ENCODE assay signal across 17 cellular contexts in genomic region chr7:141999219-141999618, GRCh38. TPM values are rescaled to one million over a fixed set of nuclear protein-coding genes. Genes with fewer than 3 reads are reported as not detected.
DNase-seq lines count a peak whose midpoint lies in the region; ATAC-seq and TF ChIP-seq lines count a peak whose summit lies in the region.
"Had no signal": no experiment of that assay in that cellular context is flagged by ENCODE, and none has a peak within 500 bp of the region (broad histone marks: within the 10 kb centered on the region; RNA-seq: fewer than 3 reads in every experiment).

No MANE protein-coding gene starts in this region.

- ATAC-seq in CD4-positive, alpha-beta T cell (ENCODE audit: poor library complexity): no peak
- ATAC-seq in HG02852 (IDR thresholded peaks at IDR 0.05; ENCODE audit: unreplicated experiment): no peak

- DNase-seq in COR-L47 (lab: John Stamatoyannopoulos, UW) (peak; percentile 27), HuH-7 (ENCODE audit: low spot score) (peak; percentile 36), NCI-H69 (lab: John Stamatoyannopoulos, UW) (peak; percentile 73), left kidney (ENCODE audit: low read depth, low spot score) (peak; percentile 33), Kasumi-1 (lab: John Stamatoyannopoulos, UW) (no peak)
- no peak for DNase-seq in CD4-positive, alpha-beta T cell
- DNase-seq: DMS79 treated with DMSO at 0.1 percent for 48 hours, HCEC 1CT, NCI-H1436 treated with DMSO at 0.1 percent for 48 hours, NCI-H2227 treated with DMSO at 0.1 percent for 48 hours, PC-9, T-helper 1 cell had no signal

- peaks cover 4% of the 10 kb centered on the region for H3K27me3 ChIP-seq in CD4-positive, alpha-beta T cell (ENCODE audit: control insufficient read depth, insufficient read depth, low read length)

- H3K9me3 ChIP-seq in CD4-positive, alpha-beta T cell (ENCODE audit: control insufficient read depth, low read length): no peaks in the 10 kb centered on the region
- H3K9me3 ChIP-seq: Caco-2 had no signal

- no peaks in the 10 kb centered on the region for H3K9me3 Mint-ChIP-seq in CD4-positive, alpha-beta T cell

- POLR2A ChIA-PET in CD4-positive, alpha-beta T cell (lab: Charles Lee): no interaction called here

- TF ChIP-seq CTCF in CD4-positive, alpha-beta T cell (IDR thresholded peaks at IDR 0.05): no peak

- H3K27ac Mint-ChIP-seq in CD4-positive, alpha-beta T cell: no peak overlapping the region

- H3K4me1 Mint-ChIP-seq in CD4-positive, alpha-beta T cell (ENCODE audit: low read depth): no peaks in the 10 kb centered on the region

- H3K36me3 Mint-ChIP-seq in CD4-positive, alpha-beta T cell (ENCODE audit: low read depth): no peaks in the 10 kb centered on the region

- no peak overlapping the region for H3K27ac ChIP-seq in CD4-positive, alpha-beta T cell (ENCODE audit: low read depth, low read length)
- H3K27ac ChIP-seq: C4-2B, HL-60, PC-9 had no signal

- intact Hi-C loops in CD4-positive, alpha-beta T cell (cut with DNase I, micrococcal nuclease): no loop called here

- no peak overlapping the region for H3K4me3 Mint-ChIP-seq in CD4-positive, alpha-beta T cell

- H3K27me3 Mint-ChIP-seq in CD4-positive, alpha-beta T cell: peaks cover 17% of the 10 kb centered on the region

- CTCF ChIA-PET in CD4-positive, alpha-beta T cell (lab: Charles Lee): no interaction called here

RNA-seq across cellular contexts. Expression of gene MGAM, which starts 3.5 kb away (rescaled TPM):
- total RNA-seq in CD4-positive, alpha-beta T cell: not detected
- total RNA-seq: G401 had no signal

RNA-seq across cellular contexts. Expression of gene TAS2R38, which starts 25.6 kb away (rescaled TPM):
- not detected for total RNA-seq in CD4-positive, alpha-beta T cell
- total RNA-seq: Caco-2, G401, PC-9 had no signal

RNA-seq across cellular contexts. Expression of gene CLEC5A, which starts 52.4 kb away (rescaled TPM):
- total RNA-seq in CD4-positive, alpha-beta T cell: not detected
- total RNA-seq: Caco-2, G401, PC-9 had no signal

Comparison
In these comparisons a context has a peak if more than half of its experiments do, and no peak if none do; other contexts are left out.
1. DNase-seq: peak in COR-L47 (single experiment), HuH-7 (single experiment), NCI-H69 (single experiment) and left kidney (single experiment); none in Kasumi-1 (0 of 2) and CD4-positive, alpha-beta T cell (0 of 10).